Comparison of ENCODE assay signal across 8 cellular contexts in the genomic region with DNA sequence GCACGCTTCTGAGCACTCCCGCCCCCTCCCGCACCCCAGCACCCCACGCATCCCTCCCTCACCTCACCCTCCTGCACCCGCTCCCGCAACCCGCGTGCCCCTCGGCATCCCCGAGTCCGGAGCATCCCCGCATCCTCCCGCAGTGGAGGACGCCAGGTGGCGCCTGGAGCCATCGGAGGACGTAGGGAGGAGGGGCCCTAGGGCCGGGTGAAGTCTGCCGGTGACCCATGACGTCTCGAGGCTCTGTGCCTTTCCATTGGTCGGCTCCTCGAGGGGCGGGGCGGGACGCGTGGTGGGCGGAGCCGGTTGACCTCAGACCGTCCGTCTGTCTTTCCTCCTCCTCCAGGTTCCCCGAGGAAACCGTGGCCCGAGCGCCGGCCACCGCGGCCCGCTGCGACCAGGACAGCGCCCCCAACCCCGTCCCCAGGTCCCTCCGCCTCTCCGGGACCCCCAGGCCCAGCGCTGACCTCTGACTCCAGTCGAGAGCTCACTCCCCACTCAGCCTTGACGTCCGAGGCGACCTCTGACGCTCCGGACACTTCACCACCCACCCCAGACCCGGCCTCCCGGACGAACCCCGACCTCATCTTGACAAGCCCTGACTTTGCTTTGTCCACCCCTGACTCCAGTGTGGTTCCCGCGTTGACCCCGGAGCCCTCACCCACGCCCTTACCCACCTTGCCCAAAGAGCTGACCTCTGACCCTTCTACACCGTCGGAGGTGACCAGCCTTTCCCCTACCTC. TPM values are rescaled to one million over a fixed set of nuclear protein-coding genes. Genes with fewer than 3 reads are reported as not detected.
DNase-seq lines count a peak whose midpoint lies in the region; TF ChIP-seq lines count a peak whose summit lies in the region.

No MANE protein-coding gene starts in this region.

- peak; percentile 88 for TF ChIP-seq CTCF in HFF-Myc (IDR thresholded peaks at IDR 0.05; ENCODE audit: low read depth, low read length, missing control alignments)
- TF ChIP-seq CTCF in suprapubic skin (IDR thresholded peaks at IDR 0.05): peak; percentile 77 to 87

- peaks cover 1% of the 10 kb centered on the region for H3K27me3 Mint-ChIP-seq in activated naive CD4-positive, alpha-beta T cell treated with anti-CD3 and anti-CD28 coated beads for 36 hours (ENCODE audit: low read depth)

- H3K27ac Mint-ChIP-seq in activated naive CD4-positive, alpha-beta T cell treated with anti-CD3 and anti-CD28 coated beads for 36 hours: no peak overlapping the region

- H3K27ac ChIP-seq in SJSA1: peak overlapping the region; percentile 43
- peak overlapping the region; percentile 76 for H3K27ac ChIP-seq in suprapubic skin

- no peaks in the 10 kb centered on the region for H3K9me3 Mint-ChIP-seq in activated naive CD4-positive, alpha-beta T cell treated with anti-CD3 and anti-CD28 coated beads for 36 hours

- peak overlapping the region; percentile 24 for H3K4me3 ChIP-seq in HFF-Myc (replicated peaks; ENCODE audit: low read depth, low read length)
- H3K4me3 ChIP-seq in SJSA1: peak overlapping the region; percentile 32
- H3K4me3 ChIP-seq in suprapubic skin: peak overlapping the region; percentile 60

- intact Hi-C loops in activated naive CD4-positive, alpha-beta T cell treated with anti-CD3 and anti-CD28 coated beads for 36 hours (cut with micrococcal nuclease): loop anchor here (1.0 to 10.0 kb wide), 4 partner anchors 63 to 288 kb away; a partner anchor contains a TSS

- TF ChIP-seq EP300 in suprapubic skin (IDR thresholded peaks at IDR 0.05): no peak

- no peak for TF ChIP-seq POLR2A in suprapubic skin (IDR thresholded peaks at IDR 0.05)

- peak; percentile 35 for DNase-seq in GM04503 (ENCODE audit: low read depth)
- DNase-seq in HFF-Myc (ENCODE audit: extremely low read depth, low read depth): peak; percentile 58
- peak; percentile 90 for DNase-seq in MV-4-11 (lab: John Stamatoyannopoulos, UW)
- DNase-seq in SJSA1 (ENCODE audit: low read depth in 1 of 2, low spot score in 2 of 2): peak; percentile 88 to 93
- peak; percentile 93 for DNase-seq in activated naive CD4-positive, alpha-beta T cell treated with anti-CD3 and anti-CD28 coated beads for 36 hours
- peak; percentile 100 for DNase-seq in germinal center (ENCODE audit: low spot score)
- peak; percentile 50 to 97 (median 89) for DNase-seq in nucleus accumbens (lab: John Stamatoyannopoulos, UW)
- peak; percentile 96 to 98 for DNase-seq in suprapubic skin (ENCODE audit: low spot score in 2 of 2)

- H3K27me3 ChIP-seq in SJSA1 (replicated peaks): no peaks in the 10 kb centered on the region
- H3K27me3 ChIP-seq in suprapubic skin: no peaks in the 10 kb centered on the region

- H3K9me3 ChIP-seq in SJSA1 (replicated peaks): no peaks in the 10 kb centered on the region
- H3K9me3 ChIP-seq in suprapubic skin: no peaks in the 10 kb centered on the region

- H3K4me1 Mint-ChIP-seq in activated naive CD4-positive, alpha-beta T cell treated with anti-CD3 and anti-CD28 coated beads for 36 hours (ENCODE audit: low read depth): peaks cover 3% of the 10 kb centered on the region

- WGBS in suprapubic skin: 13% methylated on average over 42 of the region's 61 CpGs

- H3K4me1 ChIP-seq in SJSA1 (replicated peaks): peaks cover 5% of the 10 kb centered on the region
- peaks cover 18% of the 10 kb centered on the region for H3K4me1 ChIP-seq in suprapubic skin

- H3K36me3 Mint-ChIP-seq in activated naive CD4-positive, alpha-beta T cell treated with anti-CD3 and anti-CD28 coated beads for 36 hours (ENCODE audit: low read depth): no peaks in the 10 kb centered on the region

- CTCF ChIA-PET in activated naive CD4-positive, alpha-beta T cell treated with anti-CD3 and anti-CD28 coated beads for 36 hours (lab: Charles Lee): interaction anchor here (1.0 to 1.9 kb wide), 7 partner anchors 9 to 262 kb away, joined by 3 to 26 read pairs (median 5); a partner anchor contains a TSS

- peak overlapping the region; percentile 59 for H3K4me3 Mint-ChIP-seq in activated naive CD4-positive, alpha-beta T cell treated with anti-CD3 and anti-CD28 coated beads for 36 hours

- H3K36me3 ChIP-seq in SJSA1 (no peaks in the 10 kb centered on the region), suprapubic skin (no peaks in the 10 kb centered on the region)

RNA-seq across cellular contexts. Expression of a gene that starts 19.9 kb away (rescaled TPM):
- not detected in 2 replicates for total RNA-seq in SJSA1 (2014; rRNA removed; shearing (Covaris generic))
- not detected for total RNA-seq in activated naive CD4-positive, alpha-beta T cell treated with anti-CD3 and anti-CD28 coated beads for 36 hours
- total RNA-seq in suprapubic skin: not detected

RNA-seq across cellular contexts. Expression of a gene that starts 28.3 kb away (rescaled TPM):
- 0.32 TPM in 1 of 2 replicates, not detected in the other for total RNA-seq in SJSA1 (2014; rRNA removed; shearing (Covaris generic))
- total RNA-seq in activated naive CD4-positive, alpha-beta T cell treated with anti-CD3 and anti-CD28 coated beads for 36 hours: not detected
- total RNA-seq in suprapubic skin: not detected

RNA-seq across cellular contexts. Expression of a gene that starts 28.8 kb away (rescaled TPM):
- total RNA-seq in SJSA1 (2014; rRNA removed; shearing (Covaris generic)): not detected in 2 replicates
- total RNA-seq in activated naive CD4-positive, alpha-beta T cell treated with anti-CD3 and anti-CD28 coated beads for 36 hours: under 1 TPM; 0.25 to 0.48 TPM
- total RNA-seq in suprapubic skin: 1 to 10 TPM in 2 of 4 donors, under 1 TPM in 2; 0.57 to 2.1 (median 1.0) TPM

RNA-seq across cellular contexts. Expression of a gene that starts 32.1 kb away (rescaled TPM):
- total RNA-seq in SJSA1 (2014; rRNA removed; shearing (Covaris generic)): 10.9 and 12.1 TPM in 2 replicates
- 1 to 10 TPM; 7.6 to 8.0 TPM for total RNA-seq in activated naive CD4-positive, alpha-beta T cell treated with anti-CD3 and anti-CD28 coated beads for 36 hours
- total RNA-seq in suprapubic skin: 1 to 10 TPM; 2.4 to 4.8 (median 4.0) TPM

RNA-seq across cellular contexts. Expression of a gene that starts 40.6 kb away (rescaled TPM):
- 1.1 and 4.1 TPM in 2 replicates for total RNA-seq in SJSA1 (2014; rRNA removed; shearing (Covaris generic))
- 1 to 10 TPM; 6.0 to 6.1 TPM for total RNA-seq in activated naive CD4-positive, alpha-beta T cell treated with anti-CD3 and anti-CD28 coated beads for 36 hours
- total RNA-seq in suprapubic skin: 10 to 100 TPM; 17.3 to 22.9 (median 19.8) TPM

Comparison
In these comparisons a context has a peak if more than half of its experiments do, and no peak if none do; other contexts are left out.
1. Peak in every context shown above with its lines: DNase-seq, H3K4me3 ChIP-seq and H3K27ac ChIP-seq.
2. DNase-seq: peak in every context shown above with its lines; median percentile 100 in germinal center; 97 in suprapubic skin; 93 in activated naive CD4-positive, alpha-beta T cell treated with anti-CD3 and anti-CD28 coated beads for 36 hours; 90 in SJSA1; 90 in MV-4-11; 89 in nucleus accumbens; 58 in HFF-Myc; 35 in GM04503.